ENCODE assay signal across 28 cellular contexts in genomic region chr15:75900577-75900976, GRCh38.
"Had no signal": no experiment of that assay in that cellular context is flagged by ENCODE, and none has a peak within 500 bp of the region (broad histone marks: within the 10 kb centered on the region; RNA-seq: fewer than 3 reads in every experiment).

No MANE protein-coding gene starts in this region.

- H3K27ac Mint-ChIP-seq: activated CD4-positive, alpha-beta memory T cell treated with anti-CD3 and anti-CD28 coated beads, Interleukin-2, amount 10 ng/mL, durations not matched to agents 7 days and 5 days had no signal

- H3K27me3 Mint-ChIP-seq: activated CD4-positive, alpha-beta memory T cell treated with anti-CD3 and anti-CD28 coated beads, Interleukin-2, amount 10 ng/mL, durations not matched to agents 7 days and 5 days; activated CD4-positive, alpha-beta T cell treated with anti-CD3 and anti-CD28 coated beads, Interleukin-2, amount 10 ng/mL, durations not matched to agents 7 days and 5 days had no signal

- H3K4me2 ChIP-seq: hepatocyte had no signal

- H2AFZ ChIP-seq: hepatocyte had no signal

- H3K27ac ChIP-seq: body of pancreas, colonic mucosa, hepatocyte, testis, transverse colon, WERI-Rb-1 had no signal

- H3K36me3 ChIP-seq: colonic mucosa, gastrocnemius medialis, transverse colon had no signal

- DNase-seq: activated CD4-positive, alpha-beta memory T cell treated with anti-CD3 and anti-CD28 coated beads, Interleukin-2, amount 10 ng/mL, durations not matched to agents 7 days and 5 days; activated CD4-positive, alpha-beta T cell treated with anti-CD3 and anti-CD28 coated beads, Interleukin-2, amount 10 ng/mL, durations not matched to agents 7 days and 5 days; activated CD4-positive, CD25-positive, alpha-beta regulatory T cell treated with anti-CD3 and anti-CD28 coated beads, Interleukin-2, amount 50 U/mL, for 72 hours; activated effector memory CD4-positive, alpha-beta T cell treated with Interleukin-2 at 50 U/mL for 16 hours; activated naive CD4-positive, alpha-beta T cell treated with anti-CD3 and anti-CD28 coated beads, Interleukin-2, amount 50 U/mL, for 16 hours; activated T-cell treated with anti-CD3 and anti-CD28 coated beads, Interleukin-2, amount 50 U/mL, for 72 hours; aorta; body of pancreas; cerebellar nuclear complex; colonic mucosa; effector CD8-positive, alpha-beta T cell; gastrocnemius medialis; glutamatergic neuron; islet precursor cell; left ventricle myocardium superior; mucosa of descending colon; posterior cingulate gyrus; right cardiac atrium; stimulated activated CD4-positive, alpha-beta T cell treated with anti-CD3 and anti-CD28 coated beads, Interleukin-2, amount 100 ng/mL, for 48 hours; stimulated activated naive CD8-positive, alpha-beta T cell treated with anti-CD3 and anti-CD28 coated beads, Interleukin-15, Interleukin-2, amounts not matched to agents 100 U/mL and 50 U/mL, for 24 hours; T-helper 9 cell; testis; transverse colon; WERI-Rb-1 had no signal

- FAIRE-seq: TTC549 had no signal

- H3K9me3 ChIP-seq: body of pancreas, colonic mucosa, gastrocnemius medialis, mucosa of descending colon, testis, transverse colon had no signal

- H3K4me3 ChIP-seq: body of pancreas, colonic mucosa, gastrocnemius medialis, hepatocyte, mucosa of descending colon, testis, transverse colon had no signal

- H3K27me3 ChIP-seq: body of pancreas, colonic mucosa, gastrocnemius medialis, hepatocyte, testis, transverse colon had no signal

- H3K9me3 Mint-ChIP-seq: activated CD4-positive, alpha-beta memory T cell treated with anti-CD3 and anti-CD28 coated beads, Interleukin-2, amount 10 ng/mL, durations not matched to agents 7 days and 5 days; activated CD4-positive, alpha-beta T cell treated with anti-CD3 and anti-CD28 coated beads, Interleukin-2, amount 10 ng/mL, durations not matched to agents 7 days and 5 days; activated T-cell treated with anti-CD3 and anti-CD28 coated beads, Interleukin-2, amount 50 U/mL, for 72 hours; nephron; T-helper 1 cell treated with Interleukin-12 subunit alpha and Interleukin-12 subunit beta and Interleukin-4 antibody, amounts not matched to agents 30 μg/mL and 1 μg/mL, for 36 hours had no signal

- H3K4me3 Mint-ChIP-seq: activated CD4-positive, alpha-beta memory T cell treated with anti-CD3 and anti-CD28 coated beads, Interleukin-2, amount 10 ng/mL, durations not matched to agents 7 days and 5 days; T-helper 1 cell treated with Interleukin-12 subunit alpha and Interleukin-12 subunit beta and Interleukin-4 antibody, amounts not matched to agents 30 μg/mL and 1 μg/mL, for 36 hours had no signal

- H3K4me1 ChIP-seq: colonic mucosa, testis had no signal

- ATAC-seq: activated T-cell treated with anti-CD3 and anti-CD28 coated beads, Interleukin-2, amount 50 U/mL, for 72 hours; body of pancreas; gastrocnemius medialis; left ventricle myocardium superior; mucosa of descending colon; right cardiac atrium; stimulated activated naive CD8-positive, alpha-beta T cell treated with anti-CD3 and anti-CD28 coated beads, Interleukin-15, Interleukin-2, amounts not matched to agents 100 U/mL and 50 U/mL, for 24 hours had no signal
